ENCODE assay signal across 1 cellular context in genomic region chr1:32031578-32032286, GRCh38.
TF ChIP-seq lines count a peak whose summit lies in the region.

No MANE protein-coding gene starts in this region.

TF ChIP-seq in endothelial cell of umbilical vein, 7 proteins besides CTCF, POLR2A, EP300 and RAD21:
- TF ChIP-seq JUN (IDR thresholded peaks at IDR 0.05; ENCODE audit: borderline replicate concordance, insufficient read depth, insufficient read length, low read depth) (no peak), EZH2 (IDR thresholded peaks at IDR 0.05; ENCODE audit: borderline replicate concordance, low read depth, low read length, severe bottlenecking) (no peak), MAX (IDR thresholded peaks at IDR 0.05; ENCODE audit: insufficient read depth, insufficient read length) (no peak), GATA2 (IDR thresholded peaks at IDR 0.05; ENCODE audit: insufficient read depth, insufficient read length, low read depth, low read length) (no peak), FOS (IDR thresholded peaks at IDR 0.05; ENCODE audit: borderline replicate concordance, insufficient read depth, low read length) (no peak), POLR2AphosphoS5 (IDR thresholded peaks at IDR 0.05; ENCODE audit: insufficient read depth, low read depth, low read length) (no peak), MYC (IDR thresholded peaks at IDR 0.05; ENCODE audit: low read depth, low read length) (no peak)
